In genomic region chrX:120015145-120016067, GRCh38 we compare ENCODE assay signal across 8 cellular contexts.
A peak's percentile ranks its signal among the peaks of the same experiment; 100 is the strongest.
DNase-seq lines count a peak whose midpoint lies in the region; ATAC-seq and TF ChIP-seq lines count a peak whose summit lies in the region.

No MANE protein-coding gene starts in this region.

- H2BK15ac ChIP-seq in mesendoderm (replicated peaks; ENCODE audit: low read depth): no peak overlapping the region

- H2BK5ac ChIP-seq in mesendoderm (ENCODE audit: low read length): no peak overlapping the region

- H3K56ac ChIP-seq in mesendoderm (ENCODE audit: low read length): peak overlapping the region; percentile 49

- CTCF ChIA-PET in mammary epithelial cell (lab: Charles Lee; ENCODE audit: low non-redundant PET): no interaction called here

- H4K20me1 ChIP-seq in mammary epithelial cell (ENCODE audit: insufficient read depth, low read length): no peaks in the 10 kb centered on the region

- 50% methylated on average over 21 of the region's 58 CpGs for WGBS in mammary epithelial cell (ENCODE audit: low coverage, missing lambda C conversion rate)
- no CpG with 5 or more reads among the region's 58 CpGs for WGBS in mesendoderm (ENCODE audit: extremely low coverage, insufficient coverage, low lambda C conversion rate)

- H3K36me3 ChIP-seq in ACC112 (ENCODE audit: insufficient read depth, low read length): no peaks in the 10 kb centered on the region
- no peaks in the 10 kb centered on the region for H3K36me3 ChIP-seq in HUES48 (ENCODE audit: control insufficient read depth, insufficient read depth, low read length)
- H3K36me3 ChIP-seq in mammary epithelial cell (ENCODE audit: insufficient read depth, low read length): no peaks in the 10 kb centered on the region
- no peaks in the 10 kb centered on the region for H3K36me3 ChIP-seq in mesendoderm (ENCODE audit: control insufficient read depth, insufficient read depth, low read length)

- no peak overlapping the region for H3K27ac ChIP-seq in ACC112 (ENCODE audit: low read depth, low read length)
- no peak overlapping the region for H3K27ac ChIP-seq in HUES48 (ENCODE audit: low read depth, low read length)
- no peak overlapping the region for H3K27ac ChIP-seq in mammary epithelial cell (ENCODE audit: insufficient read depth, low read depth, low read length)
- H3K27ac ChIP-seq in mesendoderm (ENCODE audit: low read depth, low read length): no peak overlapping the region

- H3K79me2 ChIP-seq in ACC112 (ENCODE audit: control insufficient read depth, insufficient read depth, low read length, unreplicated experiment) (no peaks in the 10 kb centered on the region), mammary epithelial cell (ENCODE audit: insufficient read depth, low read length) (no peaks in the 10 kb centered on the region), mesendoderm (ENCODE audit: control insufficient read depth, insufficient read depth, low read length) (no peaks in the 10 kb centered on the region)

- H2AFZ ChIP-seq in ACC112 (ENCODE audit: low read length, unreplicated experiment) (peak overlapping the region; percentile 38), mammary epithelial cell (ENCODE audit: low read depth, low read length) (peak overlapping the region; percentile 34)

- H2BK120ac ChIP-seq in mesendoderm (ENCODE audit: low read depth, low read length): no peak overlapping the region

- no TSS peak for BruUV-seq in mammary epithelial cell (replicated peaks; lab: Mats Ljungman, UMichigan)

- no peak overlapping the region for H3K23ac ChIP-seq in mesendoderm (ENCODE audit: low read length)

- peak overlapping the region; percentile 56 for H3K4me2 ChIP-seq in mammary epithelial cell (ENCODE audit: insufficient read depth, low read depth, low read length)
- H3K4me2 ChIP-seq in mesendoderm (ENCODE audit: low read length): peak overlapping the region; percentile 2

- H3K4me1 ChIP-seq in ACC112 (ENCODE audit: control insufficient read depth, insufficient read depth, low read length, unreplicated experiment) (peaks cover 5% of the 10 kb centered on the region), HUES48 (ENCODE audit: control insufficient read depth, insufficient read depth, low read length) (no peaks in the 10 kb centered on the region), mammary epithelial cell (ENCODE audit: insufficient read depth, low read length) (no peaks in the 10 kb centered on the region), mesendoderm (ENCODE audit: control insufficient read depth, low read depth, low read length) (no peaks in the 10 kb centered on the region)

- H3K27me3 ChIP-seq in ACC112 (ENCODE audit: insufficient read depth, low read length) (peaks cover 62% of the 10 kb centered on the region), HUES48 (ENCODE audit: control insufficient read depth, insufficient read depth, low read length) (peaks cover 74% of the 10 kb centered on the region), mammary epithelial cell (ENCODE audit: insufficient read depth, low read length) (peaks cover 10% of the 10 kb centered on the region), mesendoderm (ENCODE audit: insufficient read depth, low read length, poor library complexity) (peaks cover 27% of the 10 kb centered on the region)

- no peak overlapping the region for H4K8ac ChIP-seq in mesendoderm (ENCODE audit: low read depth, low read length)

- H2AK5ac ChIP-seq in mesendoderm (ENCODE audit: low read length): no peak overlapping the region

- H3K79me1 ChIP-seq in mesendoderm (ENCODE audit: low read length): no peaks in the 10 kb centered on the region

- DNase-seq in mammary epithelial cell (no peak), mesendoderm (peak; percentile 15), middle frontal gyrus (ENCODE audit: extremely low spot score, low spot score) (no peak)

- intact Hi-C loops in mammary epithelial cell (cut with micrococcal nuclease): no loop called here

- no peak overlapping the region for H3K4ac ChIP-seq in mesendoderm (ENCODE audit: low read depth, low read length)

- ATAC-seq in HG03442 (IDR thresholded peaks at IDR 0.05; ENCODE audit: unreplicated experiment): no peak
- ATAC-seq in HG02763 (IDR thresholded peaks at IDR 0.05; ENCODE audit: unreplicated experiment): no peak
- ATAC-seq in HG03108 (IDR thresholded peaks at IDR 0.05; ENCODE audit: unreplicated experiment): no peak

- H3K9me3 ChIP-seq in HUES48 (ENCODE audit: control insufficient read depth, insufficient read depth, low read length) (peaks cover 6% of the 10 kb centered on the region; the same call in 1 of the 2 replicates), mammary epithelial cell (replicated peaks; ENCODE audit: insufficient read depth, low read length) (peaks cover 4% of the 10 kb centered on the region)

- H4K5ac ChIP-seq in mesendoderm (ENCODE audit: low read length): no peak overlapping the region

- TF ChIP-seq CTCF in mammary epithelial cell (conservative IDR thresholded peaks at IDR 0.05 in 1 of 2, IDR thresholded peaks at IDR 0.05 in 1 of 2; ENCODE audit: extremely low read depth in 1 of 2, insufficient read depth in 1 of 2, low read depth in 1 of 2, low read length in 2 of 2): no peak

- dilution Hi-C loops in mammary epithelial cell (cut with HindIII; ENCODE audit: low sequenced_read_pairs): no loop called here

- in situ Hi-C loops in mammary epithelial cell (cut with MboI; ENCODE audit: low sequenced_read_pairs in 2 of 2): loop anchor here (25.0 kb wide), 2 partner anchors 97 to 197 kb away; partner anchors contain the start of gene RHOXF1 (in 1 of the 2)

- H3K18ac ChIP-seq in mesendoderm (ENCODE audit: low read length): no peak overlapping the region

- H3K9ac ChIP-seq in HUES48 (ENCODE audit: low read depth, low read length) (no peak overlapping the region), mammary epithelial cell (ENCODE audit: insufficient read depth, low read length) (no peak overlapping the region), mesendoderm (ENCODE audit: low read length) (no peak overlapping the region)

- peak overlapping the region; percentile 59 for H3K4me3 ChIP-seq in ACC112 (ENCODE audit: low read depth, low read length)
- H3K4me3 ChIP-seq in HUES48 (ENCODE audit: low read depth, low read length): peak overlapping the region; percentile 54
- H3K4me3 ChIP-seq in mammary epithelial cell (replicated peaks in 1 of 3; ENCODE audit: insufficient read depth in 1 of 3, low read depth in 2 of 3, low read length in 3 of 3): peak overlapping the region in 1 of 3 experiments; percentile 23
- H3K4me3 ChIP-seq in mesendoderm (ENCODE audit: low read length): no peak overlapping the region
